1 cellular context compared by ENCODE assay signal in genomic region chr10:97334370-97335175, GRCh38.
TF ChIP-seq lines count a peak whose summit lies in the region.

Gene FRAT2, minus strand, starts transcription at chr10:97334729. Its CDS starts 157 bp downstream, at chr10:97334572.

TF ChIP-seq in K562, 482 proteins besides CTCF, POLR2A, EP300 and RAD21 (continued from another document):
- TF ChIP-seq HSF4 (CRISPR knock-in tag; IDR thresholded peaks at IDR 0.05; ENCODE audit: borderline replicate concordance) (no peak), EZH2 (IDR thresholded peaks at IDR 0.05; ENCODE audit: borderline replicate concordance, low read depth, low read length) (no peak), THRB (CRISPR knock-in tag; conservative IDR thresholded peaks at IDR 0.05) (no peak), SRSF3 (IDR thresholded peaks at IDR 0.05; ENCODE audit: insufficient read depth, low read length) (no peak), DNMT1 (IDR thresholded peaks at IDR 0.05) (no peak), CREB5 (CRISPR knock-in tag; IDR thresholded peaks at IDR 0.05) (no peak), PRMT5 (CRISPR knock-in tag; IDR thresholded peaks at IDR 0.05) (no peak), CUX1 (CRISPR knock-in tag; IDR thresholded peaks at IDR 0.05) (no peak), CREM (IDR thresholded peaks at IDR 0.05; ENCODE audit: low read depth) (peak; percentile 84), GABPB2 (CRISPR knock-in tag; conservative IDR thresholded peaks at IDR 0.05) (no peak), ATF4 (CRISPR knock-in tag; IDR thresholded peaks at IDR 0.05) (no peak), BCLAF1 (IDR thresholded peaks at IDR 0.05; ENCODE audit: borderline replicate concordance in 1 of 2, control insufficient read depth in 1 of 2, low read depth in 2 of 2, low read length in 1 of 2) (peak in 1 of 2 experiments; percentile 95; a peak in 2 of 4 replicates), ZNF431 (CRISPR knock-in tag; IDR thresholded peaks at IDR 0.05) (no peak), WHSC1 (IDR thresholded peaks at IDR 0.05; ENCODE audit: low read length) (no peak), TEAD1 (CRISPR knock-in tag; IDR thresholded peaks at IDR 0.05) (peak in 1 of 2 experiments; percentile 35; a peak in 1 of 4 replicates), MCM3 (IDR thresholded peaks at IDR 0.05) (no peak), MLX (CRISPR knock-in tag; conservative IDR thresholded peaks at IDR 0.05) (no peak), KLF10 (CRISPR knock-in tag; IDR thresholded peaks at IDR 0.05) (no peak), SRSF1 (IDR thresholded peaks at IDR 0.05; ENCODE audit: low read depth, low read length) (no peak), RHOXF2B (CRISPR knock-in tag; conservative IDR thresholded peaks at IDR 0.05) (no peak), STAT6 (CRISPR knock-in tag; IDR thresholded peaks at IDR 0.05) (no peak), ZNF830 (CRISPR knock-in tag; IDR thresholded peaks at IDR 0.05) (no peak), TCF3 (CRISPR knock-in tag; IDR thresholded peaks at IDR 0.05) (no peak), BRD4 (IDR thresholded peaks at IDR 0.05) (no peak), GABPA (tag; conservative IDR thresholded peaks at IDR 0.05; ENCODE audit: low read depth) (0 out of 2 replicates have a peak, but pooled peaks have one; percentile 12), RBM15 (IDR thresholded peaks at IDR 0.05; ENCODE audit: insufficient read depth, low read length) (no peak), SNRNP70 (optimal IDR thresholded peaks at IDR 0.05; ENCODE audit: low read depth, low read length) (no peak), HEY1 (CRISPR knock-in tag; IDR thresholded peaks at IDR 0.05; ENCODE audit: borderline replicate concordance) (no peak), HDAC3 (IDR thresholded peaks at IDR 0.05; ENCODE audit: borderline replicate concordance, partially characterized antibody) (no peak)
